In genomic region chr6:141552463-141552862, GRCh38 we compare ENCODE assay signal across 8 cellular contexts.
DNase-seq lines count a peak whose midpoint lies in the region; ATAC-seq, FAIRE-seq and TF ChIP-seq lines count a peak whose summit lies in the region.

No MANE protein-coding gene starts in this region.

- WGBS in HepG2 (ENCODE audit: low lambda C conversion rate) = 28% methylated on average over 1 of the region's 1 CpG

- H2AFZ ChIP-seq in HepG2 (ENCODE audit: low read length) = no peak overlapping the region

- peak; percentile 93 for FAIRE-seq in RCC 7860 (lab: Jason Lieb, UNC)
- FAIRE-seq in HepG2 (lab: Jason Lieb, UNC) = no peak

- no peak for TF ChIP-seq RAD21 in HepG2 (CRISPR knock-in tag; IDR thresholded peaks at IDR 0.05)

- peaks cover 24% of the 10 kb centered on the region for H3K4me1 ChIP-seq in HepG2 (ENCODE audit: insufficient read depth, low read length)

- no peak for TF ChIP-seq CTCF in HepG2 (CRISPR knock-in tag; IDR thresholded peaks at IDR 0.05)

- CTCF ChIA-PET in HepG2 (lab: Yijun Ruan, JAX; ENCODE audit: low intra/inter-chr PET ratio, low total read pairs) (no interaction called here), HEK293T (lab: Yijun Ruan, JAX) (no interaction called here)

- POLR2A ChIA-PET in HepG2 (lab: Yijun Ruan, JAX) (no interaction called here), HEK293T (lab: Yijun Ruan, JAX) (interaction anchor here (0.6 kb wide), 1 partner anchor 16 kb away, joined by 3 read pairs; no protein-coding TSS in a partner anchor)

- H3K4me3 ChIP-seq in HepG2 (replicated peaks in 1 of 3; ENCODE audit: insufficient read depth in 1 of 3, low read depth in 2 of 3, low read length in 3 of 3) = peak overlapping the region in 1 of 3 experiments; percentile 9; a peak in 1 of 6 replicates

- TF ChIP-seq EP300 in HepG2 (IDR thresholded peaks at IDR 0.05; ENCODE audit: low read depth in 2 of 2, low read length in 2 of 2) (peak in 1 of 2 experiments; percentile 88; a peak in 2 of 4 replicates), HepG2 (CRISPR knock-in tag; IDR thresholded peaks at IDR 0.05; ENCODE audit: borderline replicate concordance) (no peak)

- DNase-seq in COR-L47 (lab: John Stamatoyannopoulos, UW) (peak; percentile 23), RCC 7860 (ENCODE audit: low spot score) (peak; percentile 83), HepG2 (ENCODE audit: low spot score) (peak; percentile 89), midbrain (lab: John Stamatoyannopoulos, UW) (no peak), HEK293T (ENCODE audit: extremely low spot score) (no peak), foreskin melanocyte (no peak)

- peak overlapping the region; percentile 45 for H3K27ac ChIP-seq in HepG2 (ENCODE audit: extremely low read length, insufficient read depth, low read length)

- no peaks in the 10 kb centered on the region for H3K79me2 ChIP-seq in HepG2 (ENCODE audit: insufficient read depth, low read length)

- ATAC-seq in GM21360 (IDR thresholded peaks at IDR 0.05; ENCODE audit: unreplicated experiment) (peak; percentile 70), HG03521 (IDR thresholded peaks at IDR 0.05; ENCODE audit: unreplicated experiment) (peak; percentile 74), HepG2 (peak; percentile 93)

- no peaks in the 10 kb centered on the region for H4K20me1 ChIP-seq in HepG2 (ENCODE audit: insufficient read depth, low read length)

- H3K27me3 ChIP-seq in HepG2 (ENCODE audit: control insufficient read depth in 1 of 2, insufficient read depth in 2 of 2, low read length in 2 of 2) = no peaks in the 10 kb centered on the region

- H3K9ac ChIP-seq in HepG2 (ENCODE audit: insufficient read depth, low read depth, low read length) = no peak overlapping the region

- intact Hi-C loops in HepG2 (cut with micrococcal nuclease; ENCODE audit: unreplicated experiment) = no loop called here

- no peak for TF ChIP-seq POLR2A in HepG2 (IDR thresholded peaks at IDR 0.05; ENCODE audit: insufficient read depth in 1 of 2, low read depth in 2 of 2, low read length in 2 of 2)

- peak overlapping the region; percentile 51; the same call in 1 of the 2 replicates for H3K4me2 ChIP-seq in HepG2 (ENCODE audit: low read depth, low read length)

- no peaks in the 10 kb centered on the region for H3K36me3 ChIP-seq in HepG2 (replicated peaks in 1 of 2; ENCODE audit: control insufficient read depth in 1 of 2, insufficient read depth in 2 of 2, low read length in 2 of 2)

- no TSS peak for BruUV-seq in HepG2 (replicated peaks; lab: Mats Ljungman, UMichigan)

- in situ Hi-C loops in HepG2 (cut with HindIII; ENCODE audit: extremely low pct_ligation_motif_present, low pct_unique_long_range_greater_than_20kb) = no loop called here

- peaks cover 6% of the 10 kb centered on the region for H3K9me3 ChIP-seq in HepG2 (ENCODE audit: low read length)

TF ChIP-seq in HepG2, 621 proteins besides CTCF, POLR2A, EP300 and RAD21 (continues in another document):
- TF ChIP-seq NFIC (IDR thresholded peaks at IDR 0.05; ENCODE audit: low read length) = peak; percentile 97
- peak in 1 of 2 experiments; percentile 55; a peak in 2 of 4 replicates for TF ChIP-seq MAFK (conservative IDR thresholded peaks at IDR 0.05 in 1 of 2, IDR thresholded peaks at IDR 0.05 in 1 of 2; ENCODE audit: low read length in 2 of 2)
- TF ChIP-seq IRF1 (CRISPR knock-in tag; IDR thresholded peaks at IDR 0.05; ENCODE audit: low read depth) = no peak
- no peak for TF ChIP-seq SMARCE1 (IDR thresholded peaks at IDR 0.05; ENCODE audit: borderline replicate concordance)
- TF ChIP-seq ZNF367 (CRISPR knock-in tag; IDR thresholded peaks at IDR 0.05; ENCODE audit: borderline replicate concordance) = no peak
- peak; percentile 94 for TF ChIP-seq FOSL2 (CRISPR knock-in tag; IDR thresholded peaks at IDR 0.05)
- TF ChIP-seq GATAD1 (CRISPR knock-in tag; IDR thresholded peaks at IDR 0.05) = peak; percentile 52; the same call in 1 of the 2 replicates
- TF ChIP-seq KDM4B (CRISPR knock-in tag; IDR thresholded peaks at IDR 0.05) = no peak
- TF ChIP-seq RARA (CRISPR knock-in tag; IDR thresholded peaks at IDR 0.05) = peak; percentile 79
- TF ChIP-seq ZNF337 (CRISPR knock-in tag; IDR thresholded peaks at IDR 0.05; ENCODE audit: borderline replicate concordance, low read depth) = no peak
- TF ChIP-seq, protein P1, sequence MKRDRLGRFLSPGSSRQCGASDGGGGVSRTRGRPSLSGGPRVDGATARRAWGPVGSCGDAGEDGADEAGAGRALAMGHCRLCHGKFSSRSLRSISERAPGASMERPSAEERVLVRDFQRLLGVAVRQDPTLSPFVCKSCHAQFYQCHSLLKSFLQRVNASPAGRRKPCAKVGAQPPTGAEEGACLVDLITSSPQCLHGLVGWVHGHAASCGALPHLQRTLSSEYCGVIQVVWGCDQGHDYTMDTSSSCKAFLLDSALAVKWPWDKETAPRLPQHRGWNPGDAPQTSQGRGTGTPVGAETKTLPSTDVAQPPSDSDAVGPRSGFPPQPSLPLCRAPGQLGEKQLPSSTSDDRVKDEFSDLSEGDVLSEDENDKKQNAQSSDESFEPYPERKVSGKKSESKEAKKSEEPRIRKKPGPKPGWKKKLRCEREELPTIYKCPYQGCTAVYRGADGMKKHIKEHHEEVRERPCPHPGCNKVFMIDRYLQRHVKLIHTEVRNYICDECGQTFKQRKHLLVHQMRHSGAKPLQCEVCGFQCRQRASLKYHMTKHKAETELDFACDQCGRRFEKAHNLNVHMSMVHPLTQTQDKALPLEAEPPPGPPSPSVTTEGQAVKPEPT (CRISPR knock-in tag; IDR thresholded peaks at IDR 0.05; ENCODE audit: low read depth) = no peak

TF ChIP-seq in HEK293T, 16 proteins besides CTCF, POLR2A, EP300 and RAD21:
- TF ChIP-seq BHLHE40 (IDR thresholded peaks at IDR 0.05; ENCODE audit: borderline replicate concordance) = no peak

Comparison
In these comparisons a context has a peak if more than half of its experiments do, and no peak if none do; other contexts are left out.
1. DNase-seq: peak in COR-L47 (single experiment), RCC 7860 (single experiment) and HepG2 (single experiment); none in midbrain (single experiment), HEK293T (single experiment) and foreskin melanocyte (single experiment).
2. Peak in every context shown above with its lines, with median percentiles within 50 percentile points of each other: ATAC-seq.